16 cellular contexts compared by ENCODE assay signal in the genomic region with DNA sequence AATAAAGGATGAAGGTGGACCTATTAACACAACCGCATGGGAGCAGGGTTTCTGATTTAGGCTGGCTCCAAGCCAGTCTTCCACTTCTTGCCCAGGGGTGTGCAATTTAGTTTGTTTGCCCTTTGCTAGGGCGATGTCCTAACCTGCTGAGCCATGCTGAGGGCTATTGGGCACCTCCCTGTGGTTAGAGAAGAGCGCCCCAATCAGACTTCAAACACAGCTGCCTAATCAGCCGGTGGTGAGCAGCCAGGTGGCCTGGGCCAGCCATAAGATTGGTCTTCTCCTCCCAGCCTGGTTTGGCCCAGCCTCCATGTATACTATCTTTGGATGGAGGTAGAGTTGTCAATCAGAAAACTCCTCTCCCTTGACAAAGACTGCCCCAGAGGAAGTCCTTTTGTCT. TPM values are rescaled to one million over a fixed set of nuclear protein-coding genes. Genes with fewer than 3 reads are reported as not detected.
DNase-seq lines count a peak whose midpoint lies in the region; ATAC-seq and FAIRE-seq lines count a peak whose summit lies in the region.
"Had no signal": no experiment of that assay in that cellular context is flagged by ENCODE, and none has a peak within 500 bp of the region (broad histone marks: within the 10 kb centered on the region; RNA-seq: fewer than 3 reads in every experiment).

No MANE protein-coding gene starts in this region.

- FAIRE-seq in RCC 7860 (lab: Jason Lieb, UNC), result no peak

- peak; percentile 64 for DNase-seq in NCI-H748 (lab: John Stamatoyannopoulos, UW; ENCODE audit: unreplicated experiment)
- no peak for DNase-seq in NCI-H748 treated with DMSO at 0.1 percent for 48 hours (lab: John Stamatoyannopoulos, UW)
- peak; percentile 37 for DNase-seq in NCI-H2029 treated with DMSO at 0.1 percent for 48 hours (lab: John Stamatoyannopoulos, UW)
- peak; percentile 41 for DNase-seq in SHP77 treated with DMSO at 0.1 percent for 48 hours (lab: John Stamatoyannopoulos, UW)
- peak; percentile 38 for DNase-seq in renal cortical epithelial cell (ENCODE audit: low read depth)
- DNase-seq in activated T-cell treated with anti-CD3 and anti-CD28 coated beads, Interleukin-2, amount 50 U/mL, for 48 hours, result no peak
- DNase-seq in RCC 7860 (ENCODE audit: low spot score), result no peak
- DNase-seq: activated CD8-positive, alpha-beta memory T cell treated with anti-CD3 and anti-CD28 coated beads, Interleukin-2, amount 50 U/mL, for 4 hours; activated naive CD4-positive, alpha-beta T cell treated with anti-CD3 and anti-CD28 coated beads, Interleukin-2, amount 50 U/mL, for 16 hours; brain microvascular endothelial cell; effector memory CD4-positive, alpha-beta T cell; foreskin melanocyte; GF-D8; NCI-H1694; nucleus accumbens had no signal

- no peak for ATAC-seq in HG03108 (IDR thresholded peaks at IDR 0.05; ENCODE audit: unreplicated experiment)

RNA-seq across cellular contexts. Expression of a gene that starts 15.7 kb away (rescaled TPM):
- total RNA-seq in renal cortical epithelial cell, result 17.2 and 68.5 TPM in 2 replicates

RNA-seq across cellular contexts. Expression of a gene that starts 43.2 kb away (rescaled TPM):
- total RNA-seq in renal cortical epithelial cell, result 4.3 and 26.2 TPM in 2 replicates

RNA-seq across cellular contexts. Expression of a gene that starts 44.2 kb away (rescaled TPM):
- 11.1 and 14.5 TPM in 2 replicates for total RNA-seq in renal cortical epithelial cell

RNA-seq across cellular contexts. Expression of a gene that starts 53.4 kb away (rescaled TPM):
- 52.5 and 68.9 TPM in 2 replicates for total RNA-seq in renal cortical epithelial cell

Comparison
In these comparisons a context has a peak if more than half of its experiments do, and no peak if none do; other contexts are left out.
1. DNase-seq: peak in NCI-H748 (single experiment), NCI-H2029 treated with DMSO at 0.1 percent for 48 hours (single experiment), SHP77 treated with DMSO at 0.1 percent for 48 hours (single experiment) and renal cortical epithelial cell (single experiment); none in NCI-H748 treated with DMSO at 0.1 percent for 48 hours (single experiment), activated T-cell treated with anti-CD3 and anti-CD28 coated beads, Interleukin-2, amount 50 U/mL, for 48 hours (0 of 2) and RCC 7860 (single experiment).